ENCODE assay signal across 8 cellular contexts in genomic region chr20:62923059-62923668, GRCh38. TPM values are rescaled to one million over a fixed set of nuclear protein-coding genes. Genes with fewer than 3 reads are reported as not detected.
DNase-seq lines count a peak whose midpoint lies in the region; ATAC-seq and TF ChIP-seq lines count a peak whose summit lies in the region.
"Not testable (repeated sequence)": the region's sequence is repeated elsewhere in the genome, so short reads cannot be mapped to it uniquely, and the experiment has no call there.

No MANE protein-coding gene starts in this region.

- H3K9ac ChIP-seq in colonic mucosa (ENCODE audit: low read depth in 2 of 2, low read length in 2 of 2) (peak overlapping the region in 1 of 2 donors; percentile 30), subcutaneous abdominal adipose tissue (ENCODE audit: low read length in 5 of 5) (peak overlapping the region in 3 of 5 donors; percentile 28 to 99 (median 47))

- H3K27ac Mint-ChIP-seq in activated T-helper 17 cell treated with anti-CD3 and anti-CD28 coated beads, Interleukin-2, amount 50 U/mL, for 72 hours = peak overlapping the region; percentile 90
- peak overlapping the region; percentile 50 to 97 (median 92) for H3K27ac Mint-ChIP-seq in naive thymus-derived CD8-positive, alpha-beta T cell

- peaks cover 40% of the 10 kb centered on the region for H3K36me3 Mint-ChIP-seq in activated T-helper 17 cell treated with anti-CD3 and anti-CD28 coated beads, Interleukin-2, amount 50 U/mL, for 72 hours (ENCODE audit: low read depth)
- not testable (repeated sequence) for H3K36me3 Mint-ChIP-seq in naive thymus-derived CD8-positive, alpha-beta T cell

- 66% methylated on average over 17 of the region's 17 CpGs for WGBS in hepatocyte (ENCODE audit: low lambda C conversion rate, missing lambda C conversion rate)

- H4K20me1 ChIP-seq in hepatocyte (ENCODE audit: insufficient read depth, poor library complexity, severe bottlenecking) = peaks cover 75% of the 10 kb centered on the region

- H3K27ac ChIP-seq in C4-2B (peak overlapping the region; percentile 75), RWPE1 (peak overlapping the region; percentile 85), colonic mucosa (peak overlapping the region; percentile 8), hepatocyte (peak overlapping the region; percentile 98), subcutaneous abdominal adipose tissue (ENCODE audit: low read depth, low read length) (peak overlapping the region; percentile 95)

- H3K4me3 Mint-ChIP-seq in activated T-helper 17 cell treated with anti-CD3 and anti-CD28 coated beads, Interleukin-2, amount 50 U/mL, for 72 hours = peak overlapping the region; percentile 93
- H3K4me3 Mint-ChIP-seq in naive thymus-derived CD8-positive, alpha-beta T cell = peak overlapping the region; percentile 69 to 96 (median 92)

- POLR2A ChIA-PET in RWPE1 (lab: Yijun Ruan, JAX; ENCODE audit: low non-redundant PET) = not testable (repeated sequence)
- POLR2A ChIA-PET in naive thymus-derived CD8-positive, alpha-beta T cell (lab: Charles Lee) = interaction anchor here (5.7 to 6.3 kb wide), 2 partner anchors 8 to 14 kb away, joined by 71 to 111 read pairs; partner anchors contain the start of gene GID8

- H3K4me1 Mint-ChIP-seq in activated T-helper 17 cell treated with anti-CD3 and anti-CD28 coated beads, Interleukin-2, amount 50 U/mL, for 72 hours = peaks cover 56% of the 10 kb centered on the region
- H3K4me1 Mint-ChIP-seq in naive thymus-derived CD8-positive, alpha-beta T cell = peaks cover 48 to 86% (median 82%) of the 10 kb centered on the region in 4 donors

- H3K27me3 ChIP-seq in colonic mucosa; hepatocyte; subcutaneous abdominal adipose tissue (ENCODE audit: control insufficient read depth in 5 of 5, insufficient read depth in 4 of 5, low read length in 5 of 5): not testable (repeated sequence)

- H3K27me3 Mint-ChIP-seq in activated T-helper 17 cell treated with anti-CD3 and anti-CD28 coated beads, Interleukin-2, amount 50 U/mL, for 72 hours; naive thymus-derived CD8-positive, alpha-beta T cell: not testable (repeated sequence)

- H3K36me3 ChIP-seq in colonic mucosa; hepatocyte (replicated peaks; ENCODE audit: insufficient read depth, low read depth); subcutaneous abdominal adipose tissue (ENCODE audit: control insufficient read depth in 5 of 5, insufficient read depth in 5 of 5, low read length in 5 of 5): not testable (repeated sequence)

- H3K9me3 ChIP-seq in colonic mucosa; hepatocyte (ENCODE audit: low read depth); subcutaneous abdominal adipose tissue (ENCODE audit: control insufficient read depth in 5 of 5, low read length in 5 of 5): not testable (repeated sequence)

- not testable (repeated sequence) for ATAC-seq in activated T-helper 17 cell treated with anti-CD3 and anti-CD28 coated beads, Interleukin-2, amount 50 U/mL, for 72 hours (replicated peaks); naive thymus-derived CD8-positive, alpha-beta T cell

- H3K4me2 ChIP-seq in hepatocyte = peak overlapping the region; percentile 90

- H2AFZ ChIP-seq in hepatocyte = not testable (repeated sequence)

- H3K4me1 ChIP-seq in colonic mucosa (peaks cover 61% of the 10 kb centered on the region), hepatocyte (ENCODE audit: insufficient read depth) (peaks cover 61% of the 10 kb centered on the region), subcutaneous abdominal adipose tissue (ENCODE audit: control insufficient read depth in 5 of 5, insufficient read depth in 5 of 5, low read length in 5 of 5) (peaks cover 18 to 90% (median 86%) of the 10 kb centered on the region in 5 donors)

- H3K4me3 ChIP-seq in colonic mucosa; hepatocyte; subcutaneous abdominal adipose tissue (ENCODE audit: low read depth in 1 of 5, low read length in 5 of 5): not testable (repeated sequence)

- H3K9me3 Mint-ChIP-seq in activated T-helper 17 cell treated with anti-CD3 and anti-CD28 coated beads, Interleukin-2, amount 50 U/mL, for 72 hours; naive thymus-derived CD8-positive, alpha-beta T cell: not testable (repeated sequence)

- DNase-seq in HPDE6-E6E7 (ENCODE audit: extremely low spot score) (peak; percentile 88), RWPE1 (ENCODE audit: low spot score) (peak; percentile 94), colonic mucosa (peak; percentile 46), hepatocyte (ENCODE audit: low spot score) (peak; percentile 74)
- not testable (repeated sequence) for DNase-seq in naive thymus-derived CD8-positive, alpha-beta T cell

- H3K9me2 ChIP-seq in hepatocyte (replicated peaks; ENCODE audit: insufficient read depth) = not testable (repeated sequence)

- CTCF ChIA-PET in RWPE1 (lab: Yijun Ruan, JAX) = interaction anchor here (0.6 to 1.0 kb wide), 3 partner anchors 16 to 32 kb away, joined by 3 to 8 read pairs (median 3); no protein-coding TSS in a partner anchor

- intact Hi-C loops in colonic mucosa (cut with DNase I) = not testable (repeated sequence)

- H3K79me2 ChIP-seq in hepatocyte = peaks cover 96% of the 10 kb centered on the region

- not testable (repeated sequence) for TF ChIP-seq CTCF in C4-2B (conservative IDR thresholded peaks at IDR 0.05); RWPE1 (conservative IDR thresholded peaks at IDR 0.05; ENCODE audit: low read depth); colonic mucosa (IDR thresholded peaks at IDR 0.05); hepatocyte (IDR thresholded peaks at IDR 0.05; ENCODE audit: poor library complexity)

RNA-seq across cellular contexts. Expression of gene DIDO1, which starts 3.1 kb away (rescaled TPM):
- 10 to 100 TPM; 51.4 to 51.5 TPM for total RNA-seq in activated T-helper 17 cell treated with anti-CD3 and anti-CD28 coated beads, Interleukin-2, amount 50 U/mL, for 72 hours
- total RNA-seq in colonic mucosa (10 to 100 TPM; 41.4 to 50.4 TPM), hepatocyte (31.5 and 31.6 TPM in 2 replicates)
- 23.7 and 26.5 TPM in 2 replicates for polyA plus RNA-seq in hepatocyte
- total RNA-seq in naive thymus-derived CD8-positive, alpha-beta T cell = 100 to 1,000 TPM; 125 to 132 TPM
- 10 to 100 TPM; 26.8 to 45.8 (median 39.7) TPM for polyA plus RNA-seq in naive thymus-derived CD8-positive, alpha-beta T cell

RNA-seq across cellular contexts. Expression of gene GID8, which starts 14.8 kb away (rescaled TPM):
- 10 to 100 TPM; 32.7 to 34.6 TPM for total RNA-seq in activated T-helper 17 cell treated with anti-CD3 and anti-CD28 coated beads, Interleukin-2, amount 50 U/mL, for 72 hours
- total RNA-seq in colonic mucosa = 10 to 100 TPM; 37.3 to 40.4 TPM
- total RNA-seq in hepatocyte = 35.4 and 35.5 TPM in 2 replicates
- polyA plus RNA-seq in hepatocyte = 16.5 and 17.9 TPM in 2 replicates
- total RNA-seq in naive thymus-derived CD8-positive, alpha-beta T cell = 10 to 100 TPM; 57.7 to 61.2 TPM
- 10 to 100 TPM; 20.2 to 24.4 (median 21.1) TPM for polyA plus RNA-seq in naive thymus-derived CD8-positive, alpha-beta T cell

RNA-seq across cellular contexts. Expression of gene SLC17A9, which starts 29.3 kb away (rescaled TPM):
- 1 to 10 TPM; 5.2 to 7.0 TPM for total RNA-seq in activated T-helper 17 cell treated with anti-CD3 and anti-CD28 coated beads, Interleukin-2, amount 50 U/mL, for 72 hours
- 10 to 100 TPM; 23.1 to 54.7 TPM for total RNA-seq in colonic mucosa
- total RNA-seq in hepatocyte = 17.3 and 26.9 TPM in 2 replicates
- polyA plus RNA-seq in hepatocyte = 83.9 and 113 TPM in 2 replicates
- 10 to 100 TPM; 11.3 TPM for total RNA-seq in naive thymus-derived CD8-positive, alpha-beta T cell
- polyA plus RNA-seq in naive thymus-derived CD8-positive, alpha-beta T cell = 1 to 10 TPM; 1.2 to 2.0 (median 1.5) TPM

Comparison
In these comparisons a context has a peak if more than half of its experiments do, and no peak if none do; other contexts are left out.
1. H3K27ac ChIP-seq: peak in every context shown above with its lines; median percentile 98 in hepatocyte; 95 in subcutaneous abdominal adipose tissue; 85 in RWPE1; 75 in C4-2B; 8 in colonic mucosa.